19 cellular contexts compared by ENCODE assay signal in the genomic region with DNA sequence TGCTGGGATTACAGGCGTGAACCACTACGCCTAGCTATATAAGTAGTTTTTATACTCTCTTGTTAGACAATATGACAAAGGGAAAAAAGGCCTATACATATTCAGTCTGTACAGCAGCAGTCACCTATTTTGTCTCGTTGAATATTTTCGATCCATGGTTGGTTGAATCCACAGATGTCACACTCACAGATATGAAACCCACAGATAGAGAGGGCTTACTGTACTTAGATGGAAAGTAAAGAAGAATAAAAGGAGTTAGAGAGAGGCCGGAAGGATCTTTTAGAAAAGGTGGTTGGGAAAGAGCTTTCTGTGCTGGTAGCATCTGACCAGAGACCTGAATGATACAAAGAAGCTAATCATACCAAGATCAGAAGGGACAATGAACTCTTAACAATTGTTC. TPM values are rescaled to one million over a fixed set of nuclear protein-coding genes. Genes with fewer than 3 reads are reported as not detected.
A peak's percentile ranks its signal among the peaks of the same experiment; 100 is the strongest.
DNase-seq lines count a peak whose midpoint lies in the region; ATAC-seq and TF ChIP-seq lines count a peak whose summit lies in the region.
"Had no signal": no experiment of that assay in that cellular context is flagged by ENCODE, and none has a peak within 500 bp of the region (broad histone marks: within the 10 kb centered on the region; RNA-seq: fewer than 3 reads in every experiment).

No MANE protein-coding gene starts in this region.

- H3K4me3 Mint-ChIP-seq in neural progenitor cell (no peak overlapping the region), mesothelial cell of epicardium (no peak overlapping the region)
- H3K4me3 Mint-ChIP-seq: naive B cell, T-cell had no signal

- peaks cover 4% of the 10 kb centered on the region for H3K27me3 Mint-ChIP-seq in neural progenitor cell (ENCODE audit: insufficient read depth, low read depth)
- no peaks in the 10 kb centered on the region for H3K27me3 Mint-ChIP-seq in mesothelial cell of epicardium (ENCODE audit: low read depth)
- H3K27me3 Mint-ChIP-seq: naive B cell, T-cell had no signal

- DNase-seq in neural progenitor cell (ENCODE audit: low spot score) = no peak
- DNase-seq in DMS79 (lab: John Stamatoyannopoulos, UW) = no peak
- DNase-seq in NCI-H1417 (lab: John Stamatoyannopoulos, UW) = no peak
- DNase-seq in mesothelial cell of epicardium (ENCODE audit: low spot score in 2 of 2, unreplicated experiment in 2 of 2) = no peak
- DNase-seq: activated CD8-positive, alpha-beta memory T cell treated with anti-CD3 and anti-CD28 coated beads for 24 hours; DMS153; KBM-7; naive B cell; NCI-H1105 treated with DMSO at 0.1 percent for 48 hours; small intestine; T-cell; transverse colon had no signal

- H3K4me1 ChIP-seq in neural progenitor cell = peaks cover 4% of the 10 kb centered on the region
- H3K4me1 ChIP-seq: transverse colon had no signal

- no peaks in the 10 kb centered on the region for H4K20me1 ChIP-seq in neural progenitor cell (ENCODE audit: low read depth)
- H4K20me1 ChIP-seq: BLaER1 had no signal

- peak; percentile 79 for ATAC-seq in GM18870 (IDR thresholded peaks at IDR 0.05; ENCODE audit: unreplicated experiment)
- ATAC-seq in GM21723 (IDR thresholded peaks at IDR 0.05; ENCODE audit: unreplicated experiment) = peak; percentile 53
- peak; percentile 58 for ATAC-seq in HG03135 (IDR thresholded peaks at IDR 0.05; ENCODE audit: unreplicated experiment)
- no peak for ATAC-seq in GM21423 (IDR thresholded peaks at IDR 0.05; ENCODE audit: unreplicated experiment)
- ATAC-seq: T-cell had no signal

- no peaks in the 10 kb centered on the region for H3K79me2 ChIP-seq in neural progenitor cell (ENCODE audit: low read depth)

- no peak overlapping the region for H3K4me2 ChIP-seq in neural progenitor cell
- H3K4me2 ChIP-seq: BLaER1 had no signal

- no peaks in the 10 kb centered on the region for H3K36me3 ChIP-seq in neural progenitor cell
- H3K36me3 ChIP-seq: BLaER1, transverse colon had no signal

- H3K27ac Mint-ChIP-seq in neural progenitor cell = no peak overlapping the region
- H3K27ac Mint-ChIP-seq in mesothelial cell of epicardium = no peak overlapping the region
- H3K27ac Mint-ChIP-seq: naive B cell, T-cell had no signal

- H2AFZ ChIP-seq in neural progenitor cell (replicated peaks) = no peak overlapping the region

- H3K36me3 Mint-ChIP-seq in neural progenitor cell = no peaks in the 10 kb centered on the region
- H3K36me3 Mint-ChIP-seq in mesothelial cell of epicardium = no peaks in the 10 kb centered on the region
- H3K36me3 Mint-ChIP-seq: naive B cell, T-cell had no signal

- peaks cover 6% of the 10 kb centered on the region for H3F3A ChIP-seq in neural progenitor cell (ENCODE audit: low read depth)

- no peaks in the 10 kb centered on the region for H3K9me3 ChIP-seq in neural progenitor cell (ENCODE audit: low read depth)
- H3K9me3 ChIP-seq: BLaER1, transverse colon had no signal

- H3K27ac ChIP-seq in neural progenitor cell = peak overlapping the region; percentile 34
- H3K27ac ChIP-seq: BLaER1, transverse colon had no signal

- no peaks in the 10 kb centered on the region for H3K27me3 ChIP-seq in neural progenitor cell
- H3K27me3 ChIP-seq: BLaER1, transverse colon had no signal

- H3K9ac ChIP-seq in neural progenitor cell = no peak overlapping the region
- H3K9ac ChIP-seq: BLaER1 had no signal

- H3K9me3 Mint-ChIP-seq in neural progenitor cell (no peaks in the 10 kb centered on the region), mesothelial cell of epicardium (no peaks in the 10 kb centered on the region)
- H3K9me3 Mint-ChIP-seq: naive B cell, T-cell had no signal

- H3K4me3 ChIP-seq in neural progenitor cell = no peak overlapping the region
- H3K4me3 ChIP-seq: BLaER1, transverse colon had no signal

- no peak for TF ChIP-seq CTCF in neural progenitor cell (IDR thresholded peaks at IDR 0.05)
- no peak for TF ChIP-seq CTCF in mesothelial cell of epicardium (IDR thresholded peaks at IDR 0.05; ENCODE audit: unreplicated experiment)

- H3K4me1 Mint-ChIP-seq in neural progenitor cell (peaks cover 7% of the 10 kb centered on the region), mesothelial cell of epicardium (peaks cover 7% of the 10 kb centered on the region)
- H3K4me1 Mint-ChIP-seq: naive B cell, T-cell had no signal

RNA-seq across cellular contexts. Expression of a gene that starts 38.3 kb away (rescaled TPM):
- 2.3 TPM in 1 of 2 replicates, not detected in the other for total RNA-seq in neural progenitor cell (ENCODE audit: low replicate concordance)
- not detected in 3 replicates for total RNA-seq in mesothelial cell of epicardium
- total RNA-seq: lower leg skin, posterior vena cava had no signal

RNA-seq across cellular contexts. Expression of a gene that starts 47.9 kb away (rescaled TPM):
- 72.0 and 87.3 TPM in 2 replicates for total RNA-seq in neural progenitor cell (ENCODE audit: low replicate concordance)
- total RNA-seq in mesothelial cell of epicardium = 81.9 to 88.3 TPM (median 86.8 TPM) in 3 replicates
